In genomic region chr2:12326449-12327190, GRCh38 we compare ENCODE assay signal across 12 cellular contexts.
DNase-seq lines count a peak whose midpoint lies in the region; ATAC-seq and TF ChIP-seq lines count a peak whose summit lies in the region.
"Had no signal": no experiment of that assay in that cellular context is flagged by ENCODE, and none has a peak within 500 bp of the region (broad histone marks: within the 10 kb centered on the region; RNA-seq: fewer than 3 reads in every experiment).

No MANE protein-coding gene starts in this region.

- intact Hi-C loops in activated CD8-positive, alpha-beta T cell treated with anti-CD3 and anti-CD28 coated beads for 36 hours (cut with micrococcal nuclease), result no loop called here

- H4K91ac ChIP-seq in trophoblast cell (ENCODE audit: low read depth, low read length), result no peak overlapping the region

- no peak overlapping the region for H4K12ac ChIP-seq in trophoblast cell (ENCODE audit: low read depth, low read length)

- no peak overlapping the region for H3K27ac Mint-ChIP-seq in activated CD8-positive, alpha-beta T cell treated with anti-CD3 and anti-CD28 coated beads for 36 hours
- no peak overlapping the region for H3K27ac Mint-ChIP-seq in activated CD8-positive, alpha-beta T cell treated with anti-CD3 and anti-CD28 coated beads, Interleukin-2, amount 10 ng/mL, durations not matched to agents 7 days and 5 days

- POLR2A ChIA-PET in activated CD8-positive, alpha-beta T cell treated with anti-CD3 and anti-CD28 coated beads for 36 hours (lab: Charles Lee), result no interaction called here
- POLR2A ChIA-PET in activated CD8-positive, alpha-beta T cell treated with anti-CD3 and anti-CD28 coated beads, Interleukin-2, amount 10 ng/mL, durations not matched to agents 7 days and 5 days (lab: Charles Lee), result no interaction called here
- POLR2A ChIA-PET in RWPE1 (lab: Yijun Ruan, JAX; ENCODE audit: low non-redundant PET), result no interaction called here

- H3K79me2 ChIP-seq in trophoblast cell (ENCODE audit: control insufficient read depth, insufficient read depth, low read length, poor library complexity), result no peaks in the 10 kb centered on the region

- H4K8ac ChIP-seq in trophoblast cell (ENCODE audit: low read depth, low read length), result no peak overlapping the region

- H3K4me3 ChIP-seq in epithelial cell of proximal tubule (ENCODE audit: low read depth, low read length) (no peak overlapping the region), trophoblast cell (ENCODE audit: low read depth, low read length) (no peak overlapping the region)
- H3K4me3 ChIP-seq: vagina had no signal

- H2AFZ ChIP-seq in trophoblast cell (ENCODE audit: insufficient read depth, low read length, poor library complexity), result no peak overlapping the region

- TF ChIP-seq CTCF in activated CD8-positive, alpha-beta T cell treated with anti-CD3 and anti-CD28 coated beads for 36 hours (IDR thresholded peaks at IDR 0.05), result no peak
- TF ChIP-seq CTCF in epithelial cell of proximal tubule (conservative IDR thresholded peaks at IDR 0.05; ENCODE audit: low read depth, low read length) (peak; percentile 46), RWPE1 (conservative IDR thresholded peaks at IDR 0.05; ENCODE audit: low read depth) (no peak)

- CTCF ChIA-PET in activated CD8-positive, alpha-beta T cell treated with anti-CD3 and anti-CD28 coated beads for 36 hours (lab: Charles Lee), result interaction anchor here (0.8 to 1.5 kb wide), 2 partner anchors 33 to 681 kb away, joined by 3 read pairs; no protein-coding TSS in a partner anchor
- CTCF ChIA-PET in activated CD8-positive, alpha-beta T cell treated with anti-CD3 and anti-CD28 coated beads, Interleukin-2, amount 10 ng/mL, durations not matched to agents 7 days and 5 days (lab: Charles Lee), result interaction anchor here (0.9 kb wide), 2 partner anchors 149 to 496 kb away, joined by 3 to 4 read pairs; no protein-coding TSS in a partner anchor
- CTCF ChIA-PET in RWPE1 (lab: Yijun Ruan, JAX), result interaction anchor here (0.5 to 0.6 kb wide), 2 partner anchors 359 to 662 kb away, joined by 3 to 4 read pairs; no protein-coding TSS in a partner anchor

- H3K27ac ChIP-seq in trophoblast cell (ENCODE audit: low read depth, low read length), result no peak overlapping the region
- no peak overlapping the region for H3K27ac ChIP-seq in RWPE1
- H3K27ac ChIP-seq: neutrophil, vagina had no signal

- H3K4me2 ChIP-seq in trophoblast cell (ENCODE audit: low read length), result no peak overlapping the region

- no peak overlapping the region for H3K23ac ChIP-seq in trophoblast cell (ENCODE audit: low read length)

- H2BK120ac ChIP-seq in trophoblast cell (ENCODE audit: insufficient read depth, low read length, poor library complexity), result no peak overlapping the region

- no peak overlapping the region for H3K4me3 Mint-ChIP-seq in activated CD8-positive, alpha-beta T cell treated with anti-CD3 and anti-CD28 coated beads for 36 hours
- no peak overlapping the region for H3K4me3 Mint-ChIP-seq in activated CD8-positive, alpha-beta T cell treated with anti-CD3 and anti-CD28 coated beads, Interleukin-2, amount 10 ng/mL, durations not matched to agents 7 days and 5 days

- no peak overlapping the region for H3K18ac ChIP-seq in trophoblast cell (ENCODE audit: low read length)

- H3K79me1 ChIP-seq in trophoblast cell (ENCODE audit: low read length), result no peaks in the 10 kb centered on the region

- ATAC-seq in activated CD8-positive, alpha-beta T cell treated with anti-CD3 and anti-CD28 coated beads for 36 hours, result no peak
- ATAC-seq in activated CD8-positive, alpha-beta T cell treated with anti-CD3 and anti-CD28 coated beads, Interleukin-2, amount 10 ng/mL, durations not matched to agents 7 days and 5 days, result no peak

- H3K4ac ChIP-seq in trophoblast cell (ENCODE audit: low read depth, low read length), result no peak overlapping the region

- peaks cover 3% of the 10 kb centered on the region for H3K9me3 ChIP-seq in trophoblast cell (ENCODE audit: insufficient read depth, low read depth, low read length)
- H3K9me3 ChIP-seq: neutrophil, vagina had no signal

- H3K4me1 ChIP-seq in trophoblast cell (ENCODE audit: control insufficient read depth in 1 of 2, insufficient read depth in 2 of 2, low read length in 2 of 2), result peaks cover 2 to 3% of the 10 kb centered on the region in 2 experiments
- H3K4me1 ChIP-seq: vagina had no signal

- H3K36me3 Mint-ChIP-seq in activated CD8-positive, alpha-beta T cell treated with anti-CD3 and anti-CD28 coated beads for 36 hours (ENCODE audit: low read depth), result no peaks in the 10 kb centered on the region
- peaks cover 3% of the 10 kb centered on the region for H3K36me3 Mint-ChIP-seq in activated CD8-positive, alpha-beta T cell treated with anti-CD3 and anti-CD28 coated beads, Interleukin-2, amount 10 ng/mL, durations not matched to agents 7 days and 5 days (ENCODE audit: low read depth)

- H3K36me3 ChIP-seq in trophoblast cell (ENCODE audit: control insufficient read depth in 1 of 2, insufficient read depth in 2 of 2, low read length in 2 of 2), result no peaks in the 10 kb centered on the region
- H3K36me3 ChIP-seq: neutrophil, vagina had no signal

- H2AK5ac ChIP-seq in trophoblast cell (ENCODE audit: low read length), result no peak overlapping the region

- no peaks in the 10 kb centered on the region for H3K27me3 ChIP-seq in trophoblast cell (ENCODE audit: insufficient read depth, low read length)
- H3K27me3 ChIP-seq: neutrophil, vagina had no signal

- no peaks in the 10 kb centered on the region for H3K4me1 Mint-ChIP-seq in activated CD8-positive, alpha-beta T cell treated with anti-CD3 and anti-CD28 coated beads for 36 hours (ENCODE audit: low read depth)
- no peaks in the 10 kb centered on the region for H3K4me1 Mint-ChIP-seq in activated CD8-positive, alpha-beta T cell treated with anti-CD3 and anti-CD28 coated beads, Interleukin-2, amount 10 ng/mL, durations not matched to agents 7 days and 5 days (ENCODE audit: low read depth)

- H3K27me3 Mint-ChIP-seq in activated CD8-positive, alpha-beta T cell treated with anti-CD3 and anti-CD28 coated beads for 36 hours, result peaks cover 2% of the 10 kb centered on the region
- peaks cover 2% of the 10 kb centered on the region for H3K27me3 Mint-ChIP-seq in activated CD8-positive, alpha-beta T cell treated with anti-CD3 and anti-CD28 coated beads, Interleukin-2, amount 10 ng/mL, durations not matched to agents 7 days and 5 days (ENCODE audit: low read depth)

- no CpG with 5 or more reads among the region's 12 CpGs for WGBS in trophoblast cell (ENCODE audit: extremely low coverage, insufficient coverage, insufficient read length)

- no peak overlapping the region for H3K9ac ChIP-seq in trophoblast cell (ENCODE audit: low read length)

- no peaks in the 10 kb centered on the region for H3K9me3 Mint-ChIP-seq in activated CD8-positive, alpha-beta T cell treated with anti-CD3 and anti-CD28 coated beads for 36 hours
- no peaks in the 10 kb centered on the region for H3K9me3 Mint-ChIP-seq in activated CD8-positive, alpha-beta T cell treated with anti-CD3 and anti-CD28 coated beads, Interleukin-2, amount 10 ng/mL, durations not matched to agents 7 days and 5 days (ENCODE audit: insufficient read depth)

- H3K14ac ChIP-seq in trophoblast cell (ENCODE audit: low read length), result no peak overlapping the region

- peak; percentile 22 for DNase-seq in activated CD8-positive, alpha-beta T cell treated with anti-CD3 and anti-CD28 coated beads for 36 hours
- no peak for DNase-seq in activated CD8-positive, alpha-beta T cell treated with anti-CD3 and anti-CD28 coated beads, Interleukin-2, amount 10 ng/mL, durations not matched to agents 7 days and 5 days
- DNase-seq in HuH-7 (ENCODE audit: low spot score), result peak; percentile 26
- no peak for DNase-seq in epithelial cell of proximal tubule (ENCODE audit: low read depth)
- peak; percentile 26 to 52 for DNase-seq in trophoblast cell
- DNase-seq in NCI-H1930 (lab: John Stamatoyannopoulos, UW), result no peak
- DNase-seq in T-helper 2 cell, result no peak
- no peak for DNase-seq in RWPE1 (ENCODE audit: low spot score)
- DNase-seq: activated T-cell treated with anti-CD3 and anti-CD28 coated beads for 4 hours, hypothalamus had no signal

- no peak overlapping the region for H2BK12ac ChIP-seq in trophoblast cell (ENCODE audit: low read length)

- no peak overlapping the region for H2BK5ac ChIP-seq in trophoblast cell (ENCODE audit: low read depth, low read length, poor library complexity)

Comparison
In these comparisons a context has a peak if more than half of its experiments do, and no peak if none do; other contexts are left out.
1. DNase-seq: peak in activated CD8-positive, alpha-beta T cell treated with anti-CD3 and anti-CD28 coated beads for 36 hours (single experiment), HuH-7 (single experiment) and trophoblast cell (2 of 2); none in activated CD8-positive, alpha-beta T cell treated with anti-CD3 and anti-CD28 coated beads, Interleukin-2, amount 10 ng/mL, durations not matched to agents 7 days and 5 days (single experiment), epithelial cell of proximal tubule (single experiment), NCI-H1930 (0 of 2), T-helper 2 cell (0 of 5) and RWPE1 (single experiment).